In the genomic region with DNA sequence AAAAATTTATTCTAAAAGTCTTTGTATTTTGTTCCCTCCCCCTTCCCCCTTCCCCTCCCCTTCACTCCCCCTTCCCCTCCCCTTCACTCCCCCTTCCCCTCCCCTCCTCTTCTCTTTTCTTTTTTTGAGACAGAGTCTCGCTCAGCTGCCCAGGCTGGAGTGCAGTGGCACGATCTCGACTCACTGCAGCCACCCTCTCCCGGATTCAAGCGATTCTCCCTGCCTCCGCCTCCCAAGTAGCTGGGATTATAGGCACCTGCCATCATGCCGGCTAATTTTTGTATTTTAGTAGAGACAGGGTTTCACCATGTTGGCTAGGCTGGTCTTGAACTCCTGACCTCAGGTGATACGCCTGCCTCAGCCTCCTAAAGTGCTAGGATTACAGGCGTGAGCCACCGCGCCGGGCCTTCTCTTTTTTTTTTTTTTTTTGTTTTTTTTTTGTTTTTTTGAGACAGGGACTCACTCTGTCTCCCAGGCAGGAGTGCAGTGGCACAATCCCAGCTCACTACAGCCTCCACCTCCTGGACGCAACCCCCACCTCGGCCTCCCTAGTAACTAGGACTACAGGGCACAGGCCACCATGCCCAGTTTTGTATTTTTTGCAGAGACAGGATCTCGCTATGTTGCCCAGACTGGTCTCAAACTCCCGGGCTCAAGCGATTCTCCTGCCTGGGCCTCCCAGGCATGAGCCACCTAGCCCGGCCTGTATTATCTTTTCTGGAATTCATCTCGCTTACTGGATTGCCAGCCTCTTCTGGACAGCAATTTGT, we compare ENCODE assay signal across 8 cellular contexts. TPM values are rescaled to one million over a fixed set of nuclear protein-coding genes. Genes with fewer than 3 reads are reported as not detected.
DNase-seq lines count a peak whose midpoint lies in the region; ATAC-seq and TF ChIP-seq lines count a peak whose summit lies in the region.

No MANE protein-coding gene starts in this region.

- H3K27me3 ChIP-seq in cardiac muscle cell (no peaks in the 10 kb centered on the region), adipocyte (replicated peaks; ENCODE audit: control insufficient read depth, insufficient read depth, low read length) (no peaks in the 10 kb centered on the region), right lobe of liver (no peaks in the 10 kb centered on the region), transverse colon (no peaks in the 10 kb centered on the region)

- H3K9ac ChIP-seq in adipocyte (ENCODE audit: low read length) = no peak overlapping the region

- TF ChIP-seq POLR2A in right lobe of liver (IDR thresholded peaks at IDR 0.05) (no peak), transverse colon (IDR thresholded peaks at IDR 0.05) (no peak)

- H3K4me1 ChIP-seq in cardiac muscle cell (ENCODE audit: low read depth) (no peaks in the 10 kb centered on the region), adipocyte (ENCODE audit: control insufficient read depth, insufficient read depth, low read length) (peaks cover 12% of the 10 kb centered on the region), right lobe of liver (peaks cover 0 to 10% (median 0%) of the 10 kb centered on the region in 4 donors), transverse colon (peaks cover 6 to 20% (median 8%) of the 10 kb centered on the region in 4 donors)

- no peaks in the 10 kb centered on the region for H3K36me3 ChIP-seq in cardiac muscle cell
- H3K36me3 ChIP-seq in adipocyte (ENCODE audit: control insufficient read depth, insufficient read depth, low read length, severe bottlenecking) = no peaks in the 10 kb centered on the region
- no peaks in the 10 kb centered on the region for H3K36me3 ChIP-seq in right lobe of liver
- H3K36me3 ChIP-seq in transverse colon = no peaks in the 10 kb centered on the region

- 91% methylated on average over 19 of the region's 19 CpGs for WGBS in right lobe of liver (ENCODE audit: insufficient coverage, low coverage, low lambda C conversion rate, missing lambda C conversion rate)
- WGBS in transverse colon (ENCODE audit: low coverage in 1 of 2), 2 donors = 91 to 92% methylated on average over 10 to 19 of the region's 19 CpGs

- H3K9me3 ChIP-seq in cardiac muscle cell (ENCODE audit: low read depth) = no peaks in the 10 kb centered on the region
- no peaks in the 10 kb centered on the region for H3K9me3 ChIP-seq in adipocyte (ENCODE audit: control insufficient read depth, low read length)
- H3K9me3 ChIP-seq in right lobe of liver = no peaks in the 10 kb centered on the region
- H3K9me3 ChIP-seq in transverse colon = no peaks in the 10 kb centered on the region

- in situ Hi-C loops in transverse colon (cut with MboI; ENCODE audit: low pct_ligation_motif_present in 1 of 4, low pct_unique_long_range_greater_than_20kb in 1 of 4, low sequenced_read_pairs in 3 of 4) = no loop called here

- TF ChIP-seq EP300 in transverse colon (IDR thresholded peaks at IDR 0.05; ENCODE audit: low read depth) = no peak

- no peak for ATAC-seq in right lobe of liver
- ATAC-seq in GM18519 (IDR thresholded peaks at IDR 0.05; ENCODE audit: low FRiP score, unreplicated experiment) = no peak

- intact Hi-C loops in cardiac septum (cut with DNase I) = loop anchor here (2.0 kb wide), 1 partner anchor 33 kb away; a partner anchor contains a TSS
- intact Hi-C loops in right lobe of liver (cut with DNase I) = no loop called here
- intact Hi-C loops in transverse colon (cut with DNase I; ENCODE audit: low total_unique reads) = no loop called here

- H3K27ac ChIP-seq in cardiac muscle cell (no peak overlapping the region), right lobe of liver (peak overlapping the region in 2 of 3 donors; percentile 95 to 96), transverse colon (peak overlapping the region; percentile 90 to 99 (median 92))

- H3K4me3 ChIP-seq in cardiac muscle cell (peak overlapping the region; percentile 64), adipocyte (ENCODE audit: low read length) (peak overlapping the region; percentile 88), right lobe of liver (peak overlapping the region; percentile 65 to 71 (median 70)), transverse colon (peak overlapping the region in 2 of 4 donors; percentile 73 to 97)

- TF ChIP-seq CTCF in cardiac muscle cell (IDR thresholded peaks at IDR 0.05; ENCODE audit: low read depth, low read length) (no peak), right lobe of liver (IDR thresholded peaks at IDR 0.05) (no peak), transverse colon (IDR thresholded peaks at IDR 0.05) (no peak)

- no peak for DNase-seq in cardiac muscle cell (ENCODE audit: low read depth in 1 of 2, low spot score in 1 of 2)
- no peak for DNase-seq in cardiac septum (ENCODE audit: low spot score)
- DNase-seq in adipocyte (ENCODE audit: low read depth) = no peak
- peak in 1 of 3 donors; percentile 20 for DNase-seq in right lobe of liver
- DNase-seq in transverse colon = no peak
- no peak for DNase-seq in GOT3 (lab: John Stamatoyannopoulos, UW)
- no peak for DNase-seq in cerebellar nuclear complex (lab: John Stamatoyannopoulos, UW)

RNA-seq across cellular contexts. Expression of a gene that starts 1.1 kb away (rescaled TPM):
- total RNA-seq in cardiac muscle cell = 3.1 and 8.8 TPM in 2 replicates
- 5.8 and 7.7 TPM in 2 replicates for polyA plus RNA-seq in cardiac muscle cell
- 11.9 TPM for total RNA-seq in cardiac septum
- total RNA-seq in right lobe of liver = 1 to 10 TPM; 1.5 to 5.6 (median 4.6) TPM
- 10 to 100 TPM in 1 of 4 donors, 1 to 10 TPM in 3; 2.2 to 22.5 (median 5.5) TPM for total RNA-seq in transverse colon

RNA-seq across cellular contexts. Expression of a gene that starts 32.9 kb away (rescaled TPM):
- total RNA-seq in cardiac muscle cell (186 and 190 TPM in 2 replicates), cardiac septum (220 TPM), right lobe of liver (100 to 1,000 TPM in 4 of 6 experiments, 10 to 100 TPM in 2; 76.8 to 191 (median 111) TPM), transverse colon (100 to 1,000 TPM in 3 of 4 donors, 10 to 100 TPM in 1; 81.2 to 136 (median 121) TPM)
- polyA plus RNA-seq in cardiac muscle cell = 322 and 402 TPM in 2 replicates
